ENCODE assay signal across 7 cellular contexts in genomic region chr1:151540982-151541377, GRCh38. TPM values are rescaled to one million over a fixed set of nuclear protein-coding genes. Genes with fewer than 3 reads are reported as not detected.
DNase-seq lines count a peak whose midpoint lies in the region; ATAC-seq and TF ChIP-seq lines count a peak whose summit lies in the region.

No MANE protein-coding gene starts in this region.

- peaks cover 3% of the 10 kb centered on the region for H3K79me1 ChIP-seq in mesendoderm (ENCODE audit: low read length)

- H3K9me3 ChIP-seq in colonic mucosa (no peaks in the 10 kb centered on the region), aorta (ENCODE audit: control insufficient read depth, low read length) (no peaks in the 10 kb centered on the region)

- H4K8ac ChIP-seq in mesendoderm (ENCODE audit: low read depth, low read length), result no peak overlapping the region

- no peak for ATAC-seq in aorta (ENCODE audit: low FRiP score)
- ATAC-seq in HG02588 (IDR thresholded peaks at IDR 0.05; ENCODE audit: unreplicated experiment), result no peak
- no peak for ATAC-seq in GM21526 (IDR thresholded peaks at IDR 0.05; ENCODE audit: low FRiP score, unreplicated experiment)

- H3K56ac ChIP-seq in mesendoderm (ENCODE audit: low read length), result peak overlapping the region; percentile 91

- no peak overlapping the region for H4K5ac ChIP-seq in mesendoderm (ENCODE audit: low read length)

- peak overlapping the region; percentile 69 for H3K4me3 ChIP-seq in colonic mucosa
- peak overlapping the region; percentile 83 for H3K4me3 ChIP-seq in mesendoderm (ENCODE audit: low read length)
- H3K4me3 ChIP-seq in aorta (ENCODE audit: low read length in 2 of 2), result peak overlapping the region; percentile 51

- H3K27ac ChIP-seq in colonic mucosa (peak overlapping the region; percentile 95), mesendoderm (ENCODE audit: low read depth, low read length) (no peak overlapping the region), aorta (ENCODE audit: low read depth in 1 of 2, low read length in 2 of 2) (no peak overlapping the region)

- H2BK120ac ChIP-seq in mesendoderm (ENCODE audit: low read depth, low read length), result no peak overlapping the region

- peak overlapping the region; percentile 49 for H3K4me2 ChIP-seq in mesendoderm (ENCODE audit: low read length)

- H2AK5ac ChIP-seq in mesendoderm (ENCODE audit: low read length), result no peak overlapping the region

- H2BK5ac ChIP-seq in mesendoderm (ENCODE audit: low read length), result no peak overlapping the region

- whole genome bisulfite sequencing in mesendoderm (ENCODE audit: extremely low coverage, insufficient coverage, low lambda C conversion rate), result no CpG with 5 or more reads among the region's 13 CpGs
- 7 to 11% methylated on average over 12 to 13 of the region's 13 CpGs for whole genome bisulfite sequencing in aorta, 2 donors

- no peak overlapping the region for H3K4ac ChIP-seq in mesendoderm (ENCODE audit: low read depth, low read length)

- no peaks in the 10 kb centered on the region for H3K27me3 ChIP-seq in colonic mucosa
- H3K27me3 ChIP-seq in mesendoderm (ENCODE audit: insufficient read depth, low read length, poor library complexity), result no peaks in the 10 kb centered on the region
- H3K27me3 ChIP-seq in aorta (ENCODE audit: control insufficient read depth in 1 of 2, insufficient read depth in 2 of 2, low read length in 1 of 2), result no peaks in the 10 kb centered on the region

- DNase-seq in GM03348 (ENCODE audit: low spot score) (peak; percentile 27), NCI-H524 treated with DMSO at 0.1 percent for 48 hours (lab: John Stamatoyannopoulos, UW) (peak; percentile 49), colonic mucosa (peak; percentile 44), mesendoderm (peak; percentile 84), aorta (peak in 1 of 2 donors; percentile 69)

- intact Hi-C loops in colonic mucosa (cut with DNase I) (no loop called here), aorta (cut with DNase I) (no loop called here)

- no peak for TF ChIP-seq CTCF in colonic mucosa (IDR thresholded peaks at IDR 0.05)

- no peak overlapping the region for H2BK15ac ChIP-seq in mesendoderm (replicated peaks; ENCODE audit: low read depth)

- no peaks in the 10 kb centered on the region for H3K36me3 ChIP-seq in colonic mucosa
- H3K36me3 ChIP-seq in mesendoderm (ENCODE audit: control insufficient read depth, insufficient read depth, low read length), result no peaks in the 10 kb centered on the region
- H3K36me3 ChIP-seq in aorta (ENCODE audit: control insufficient read depth in 1 of 2, insufficient read depth in 2 of 2, low read length in 1 of 2), result no peaks in the 10 kb centered on the region

- H3K9ac ChIP-seq in colonic mucosa (ENCODE audit: low read depth in 2 of 2, low read length in 2 of 2) (peak overlapping the region; percentile 87 to 89), mesendoderm (ENCODE audit: low read length) (peak overlapping the region; percentile 74)

- H3K23ac ChIP-seq in mesendoderm (ENCODE audit: low read length), result no peak overlapping the region

- H3K18ac ChIP-seq in mesendoderm (ENCODE audit: low read length), result no peak overlapping the region

- no peaks in the 10 kb centered on the region for H3K4me1 ChIP-seq in colonic mucosa
- peaks cover 8% of the 10 kb centered on the region for H3K4me1 ChIP-seq in mesendoderm (ENCODE audit: control insufficient read depth, low read depth, low read length)
- no peaks in the 10 kb centered on the region for H3K4me1 ChIP-seq in aorta (ENCODE audit: control insufficient read depth in 1 of 2, insufficient read depth in 2 of 2, low read length in 2 of 2)

- peaks cover 8% of the 10 kb centered on the region for H3K79me2 ChIP-seq in mesendoderm (ENCODE audit: control insufficient read depth, insufficient read depth, low read length)

RNA-seq across cellular contexts. Expression of gene TUFT1, which starts 0.9 kb away (rescaled TPM):
- total RNA-seq in colonic mucosa (10 to 100 TPM; 25.5 to 40.6 TPM), aorta (10 to 100 TPM in 1 of 2 donors, 1 to 10 TPM in 1; 6.5 to 11.2 TPM)
- polyA plus RNA-seq in mesendoderm (2013, experiment 1 of 2), result 16.9 TPM
- 17.1 TPM for polyA plus RNA-seq in mesendoderm (2013, experiment 2 of 2)
- polyA plus RNA-seq in aorta, result 1 to 10 TPM; 3.9 to 4.5 TPM

RNA-seq across cellular contexts. Expression of gene CGN, which starts 29.8 kb away (rescaled TPM):
- total RNA-seq in colonic mucosa (100 to 1,000 TPM; 118 to 148 TPM), aorta (1 to 10 TPM in 1 of 2 donors, under 1 TPM in 1; 0.23 to 1.7 TPM)
- 26.5 TPM for polyA plus RNA-seq in mesendoderm (2013, experiment 1 of 2)
- polyA plus RNA-seq in mesendoderm (2013, experiment 2 of 2), result 26.5 TPM
- 10 to 100 TPM in 1 of 2 donors, under 1 TPM in 1; 0.36 to 27.5 TPM for polyA plus RNA-seq in aorta

Comparison
In these comparisons a context has a peak if more than half of its experiments do, and no peak if none do; other contexts are left out.
1. RNA of gene CGN, which starts 29.8 kb away (total RNA-seq): 118 to 148 TPM in colonic mucosa; 0.23 to 1.7 TPM in aorta; every median in the first group is over 10 times any median in the second.
2. Peak in every context shown above with its lines, with median percentiles within 50 percentile points of each other: H3K4me3 ChIP-seq.